In the genomic region with DNA sequence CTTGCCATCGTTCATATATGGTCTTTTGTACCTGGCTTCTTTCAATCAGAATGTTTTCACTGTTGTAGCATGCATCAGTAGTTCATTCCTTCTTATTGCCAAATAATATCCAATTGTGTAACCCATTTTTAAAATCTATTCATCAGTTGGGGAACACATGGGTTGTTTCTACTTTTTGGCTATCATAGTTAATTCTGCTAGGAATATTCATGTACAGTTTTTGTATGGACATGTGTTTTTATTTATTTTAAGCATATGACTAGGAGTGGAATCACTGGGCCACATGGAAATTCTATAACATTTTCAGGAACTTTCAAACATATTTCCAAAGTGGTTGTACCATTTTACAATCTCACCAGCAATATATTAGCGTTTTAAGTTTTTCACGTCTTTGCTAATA, we compare ENCODE assay signal across 25 cellular contexts.
"Had no signal": no experiment of that assay in that cellular context is flagged by ENCODE, and none has a peak within 500 bp of the region (broad histone marks: within the 10 kb centered on the region; RNA-seq: fewer than 3 reads in every experiment).

No MANE protein-coding gene starts in this region.

- H3K27ac Mint-ChIP-seq: nephron; neural progenitor cell; progenitor cell of endocrine pancreas; stimulated activated effector memory CD8-positive, alpha-beta T cell treated with anti-CD3 and anti-CD28 coated beads, Interleukin-12 subunit alpha, Interleukin-12 subunit beta, amount 100 ng/mL, for 72 hours; stimulated activated naive B cell treated with anti-CD40 and anti-IgM and Interleukin-4, amounts not matched to agents 10 μg/mL and 1 μg/mL and 100 μg/mL, for 72 hours; stimulated activated naive CD8-positive, alpha-beta T cell treated with anti-CD3 and anti-CD28 coated beads, Interleukin-15, Interleukin-2, amounts not matched to agents 100 ng/mL and 50 ng/mL, for 24 hours had no signal

- DNase-seq: occipital lobe; ovary; psoas muscle; right cardiac atrium; right lobe of liver; sigmoid colon; small intestine; stimulated activated CD4-positive, alpha-beta T cell treated with anti-CD3 and anti-CD28 coated beads, Interleukin-15, amount 100 ng/mL, for 24 hours; stimulated activated CD4-positive, alpha-beta T cell treated with anti-CD3 and anti-CD28 coated beads, Interleukin-2, amount 100 ng/mL, for 24 hours; stimulated activated CD4-positive, alpha-beta T cell treated with anti-CD3 and anti-CD28 coated beads, Interleukin-2, amount 100 ng/mL, for 48 hours; stimulated activated CD4-positive, alpha-beta T cell treated with anti-CD3 and anti-CD28 coated beads, Interleukin-4, amount 100 ng/mL, for 24 hours; stimulated activated naive B cell treated with anti-CD40 and anti-IgM and Interleukin-4, amounts not matched to agents 10 μg/mL and 1 μg/mL and 100 μg/mL, for 72 hours; stimulated activated naive CD4-positive, alpha-beta T cell treated with Interleukin-2 at 50 U/mL for 16 hours; stomach; thyroid gland; upper lobe of left lung had no signal

- H2AFZ ChIP-seq: parathyroid adenoma had no signal

- H3K79me2 ChIP-seq: parathyroid adenoma had no signal

- H3K27me3 ChIP-seq: neural progenitor cell, ovary, right lobe of liver, sigmoid colon, stomach, thyroid gland, tibial nerve, upper lobe of left lung, vagina had no signal

- H3K36me3 Mint-ChIP-seq: neural progenitor cell; stimulated activated effector memory CD8-positive, alpha-beta T cell treated with anti-CD3 and anti-CD28 coated beads, Interleukin-12 subunit alpha, Interleukin-12 subunit beta, amount 100 ng/mL, for 72 hours; stimulated activated naive B cell treated with anti-CD40 and anti-IgM and Interleukin-4, amounts not matched to agents 10 μg/mL and 1 μg/mL and 100 μg/mL, for 72 hours had no signal

- ATAC-seq: psoas muscle; right cardiac atrium; right lobe of liver; stimulated activated effector memory CD8-positive, alpha-beta T cell treated with anti-CD3 and anti-CD28 coated beads, Interleukin-12 subunit alpha, Interleukin-12 subunit beta, amount 100 ng/mL, for 72 hours; stimulated activated naive B cell treated with anti-CD40 and anti-IgM and Interleukin-4, amounts not matched to agents 10 μg/mL and 1 μg/mL and 100 μg/mL, for 72 hours had no signal

- H3K27ac ChIP-seq: neural progenitor cell, ovary, parathyroid adenoma, psoas muscle, right lobe of liver, sigmoid colon, stomach, thoracic aorta, thyroid gland, tibial nerve, upper lobe of left lung, vagina had no signal

- H3K4me3 ChIP-seq: neural progenitor cell, ovary, psoas muscle, right lobe of liver, sigmoid colon, stomach, thoracic aorta, thyroid gland, tibial nerve, upper lobe of left lung, vagina had no signal

- H3K36me3 ChIP-seq: neural progenitor cell, ovary, right lobe of liver, sigmoid colon, stomach, thoracic aorta, thyroid gland, tibial nerve, upper lobe of left lung, vagina had no signal

- H3K4me2 ChIP-seq: neural progenitor cell had no signal

- H3K4me1 ChIP-seq: parathyroid adenoma, psoas muscle, right lobe of liver, sigmoid colon, stomach, thyroid gland, tibial nerve, upper lobe of left lung, vagina had no signal

- H3K4me3 Mint-ChIP-seq: nephron; neural progenitor cell; stimulated activated effector memory CD8-positive, alpha-beta T cell treated with anti-CD3 and anti-CD28 coated beads, Interleukin-12 subunit alpha, Interleukin-12 subunit beta, amount 100 ng/mL, for 72 hours; stimulated activated naive B cell treated with anti-CD40 and anti-IgM and Interleukin-4, amounts not matched to agents 10 μg/mL and 1 μg/mL and 100 μg/mL, for 72 hours; stimulated activated naive CD8-positive, alpha-beta T cell treated with anti-CD3 and anti-CD28 coated beads, Interleukin-15, Interleukin-2, amounts not matched to agents 100 ng/mL and 50 ng/mL, for 24 hours had no signal

- H3K4me1 Mint-ChIP-seq: nephron; stimulated activated effector memory CD8-positive, alpha-beta T cell treated with anti-CD3 and anti-CD28 coated beads, Interleukin-12 subunit alpha, Interleukin-12 subunit beta, amount 100 ng/mL, for 72 hours; stimulated activated naive B cell treated with anti-CD40 and anti-IgM and Interleukin-4, amounts not matched to agents 10 μg/mL and 1 μg/mL and 100 μg/mL, for 72 hours had no signal

- H3K9me3 ChIP-seq: ovary, psoas muscle, right lobe of liver, thoracic aorta, thyroid gland, upper lobe of left lung, vagina had no signal

- H3K9ac ChIP-seq: neural progenitor cell, parathyroid adenoma had no signal
